32 cellular contexts compared by ENCODE assay signal in genomic region chr13:74101436-74101835, GRCh38. TPM values are rescaled to one million over a fixed set of nuclear protein-coding genes. Genes with fewer than 3 reads are reported as not detected.
DNase-seq lines count a peak whose midpoint lies in the region; ATAC-seq, FAIRE-seq and TF ChIP-seq lines count a peak whose summit lies in the region.
"Had no signal": no experiment of that assay in that cellular context is flagged by ENCODE, and none has a peak within 500 bp of the region (broad histone marks: within the 10 kb centered on the region; RNA-seq: fewer than 3 reads in every experiment).

No MANE protein-coding gene starts in this region.

- no peak for DNase-seq in natural killer cell
- DNase-seq in natural killer cell treated with Interleukin-12 subunit alpha and Interleukin-12 subunit beta and Interleukin-15 and Interleukin-18, amount 100 ng/mL, for 72 hours (ENCODE audit: low spot score) = no peak
- peak; percentile 48 for DNase-seq in OCI-M1 (lab: John Stamatoyannopoulos, UW)
- no peak for DNase-seq in astrocyte (ENCODE audit: low read depth)
- no peak for DNase-seq in NCI-H146 (lab: John Stamatoyannopoulos, UW)
- DNase-seq in NCI-H187 (lab: John Stamatoyannopoulos, UW) = no peak
- DNase-seq in nephron progenitor cell = no peak
- DNase-seq in NCI-H2107 (lab: John Stamatoyannopoulos, UW) = no peak
- DNase-seq: activated CD4-positive, alpha-beta T cell treated with anti-CD3 and anti-CD28 coated beads for 48 hours; activated CD8-positive, alpha-beta memory T cell treated with anti-CD3 and anti-CD28 coated beads for 24 hours; activated gamma-delta T cell; activated T-cell treated with anti-CD3 and anti-CD28 coated beads for 4 hours; body of pancreas; DMS53; glutamatergic neuron; left colon; mammary epithelial cell; NCI-H446 treated with DMSO at 0.1 percent for 48 hours; NCI-H774; right lobe of liver; stimulated activated CD8-positive, alpha-beta memory T cell treated with anti-CD3 and anti-CD28 coated beads, Interleukin-4, amount 100 ng/mL, for 48 hours; stomach had no signal

- no peak overlapping the region for H3K4me3 Mint-ChIP-seq in natural killer cell
- H3K4me3 Mint-ChIP-seq in natural killer cell treated with Interleukin-12 subunit alpha and Interleukin-12 subunit beta and Interleukin-15 and Interleukin-18, amount 100 ng/mL, for 72 hours = no peak overlapping the region
- H3K4me3 Mint-ChIP-seq in astrocyte (ENCODE audit: unreplicated experiment) = no peak overlapping the region
- no peak overlapping the region for H3K4me3 Mint-ChIP-seq in nephron progenitor cell
- H3K4me3 Mint-ChIP-seq: T-helper 1 cell treated with Interleukin-12 subunit alpha and Interleukin-12 subunit beta and Interleukin-4 antibody, amounts not matched to agents 30 μg/mL and 1 μg/mL, for 36 hours had no signal

- intact Hi-C loops in natural killer cell (cut with micrococcal nuclease) = no loop called here

- H3K27ac Mint-ChIP-seq in natural killer cell (peak overlapping the region; percentile 8 to 37), astrocyte (ENCODE audit: unreplicated experiment) (no peak overlapping the region), nephron progenitor cell (no peak overlapping the region)
- peak overlapping the region in 1 of 2 donors; percentile 17 for H3K27ac Mint-ChIP-seq in natural killer cell treated with Interleukin-12 subunit alpha and Interleukin-12 subunit beta and Interleukin-15 and Interleukin-18, amount 100 ng/mL, for 72 hours
- H3K27ac Mint-ChIP-seq: T-helper 1 cell treated with Interleukin-12 subunit alpha and Interleukin-12 subunit beta and Interleukin-4 antibody, amounts not matched to agents 30 μg/mL and 1 μg/mL, for 36 hours had no signal

- H3K4me1 Mint-ChIP-seq in natural killer cell (peaks cover 71 to 82% of the 10 kb centered on the region in 2 donors), astrocyte (ENCODE audit: low read depth, unreplicated experiment) (peaks cover 3% of the 10 kb centered on the region), nephron progenitor cell (peaks cover 4% of the 10 kb centered on the region)
- H3K4me1 Mint-ChIP-seq in natural killer cell treated with Interleukin-12 subunit alpha and Interleukin-12 subunit beta and Interleukin-15 and Interleukin-18, amount 100 ng/mL, for 72 hours (ENCODE audit: low read depth in 2 of 2) = peaks cover 30 to 34% of the 10 kb centered on the region in 2 donors

- peaks cover 0 to 2% of the 10 kb centered on the region in 2 donors for H3K9me3 Mint-ChIP-seq in natural killer cell
- H3K9me3 Mint-ChIP-seq in natural killer cell treated with Interleukin-12 subunit alpha and Interleukin-12 subunit beta and Interleukin-15 and Interleukin-18, amount 100 ng/mL, for 72 hours = peaks cover 6% of the 10 kb centered on the region
- H3K9me3 Mint-ChIP-seq in astrocyte (ENCODE audit: unreplicated experiment) = peaks cover 9% of the 10 kb centered on the region
- peaks cover 20% of the 10 kb centered on the region for H3K9me3 Mint-ChIP-seq in nephron progenitor cell

- no peak overlapping the region for H3K9ac ChIP-seq in astrocyte (ENCODE audit: low read length)
- H3K9ac ChIP-seq: KMS-11 had no signal

- H4K20me1 ChIP-seq in astrocyte (ENCODE audit: insufficient read depth, low read length) = peaks cover 85% of the 10 kb centered on the region

- H3K27me3 ChIP-seq in astrocyte (ENCODE audit: insufficient read depth, low read length) = no peaks in the 10 kb centered on the region
- H3K27me3 ChIP-seq: body of pancreas, neutrophil, right lobe of liver, SJSA1, stomach had no signal

- no peaks in the 10 kb centered on the region for H3K36me3 ChIP-seq in astrocyte (ENCODE audit: insufficient read depth, low read length)
- H3K36me3 ChIP-seq: HAP-1, neutrophil, right lobe of liver, SJSA1, stomach had no signal

- H3K4me2 ChIP-seq in astrocyte (ENCODE audit: low read length) = no peak overlapping the region
- H3K4me2 ChIP-seq: A549, KMS-11 had no signal

- peaks cover 2% of the 10 kb centered on the region for H3K9me3 ChIP-seq in astrocyte (ENCODE audit: insufficient read depth, low read depth, low read length)
- H3K9me3 ChIP-seq: body of pancreas, HAP-1, neutrophil, right lobe of liver, SJSA1, stomach had no signal

- no peak for ATAC-seq in natural killer cell
- ATAC-seq in natural killer cell treated with Interleukin-12 subunit alpha and Interleukin-12 subunit beta and Interleukin-15 and Interleukin-18, amount 100 ng/mL, for 72 hours = no peak
- ATAC-seq: A549, body of pancreas, esophagus mucosa, left colon, right lobe of liver had no signal

- H3K79me2 ChIP-seq in astrocyte (ENCODE audit: insufficient read depth, low read length) = peaks cover 97% of the 10 kb centered on the region

- no peaks in the 10 kb centered on the region for H3K4me1 ChIP-seq in astrocyte (ENCODE audit: insufficient read depth, low read length)

- no peak for TF ChIP-seq CTCF in natural killer cell (IDR thresholded peaks at IDR 0.05)
- no peak for TF ChIP-seq CTCF in astrocyte (IDR thresholded peaks at IDR 0.05; ENCODE audit: insufficient read depth, low read depth, low read length)
- TF ChIP-seq CTCF in nephron progenitor cell (IDR thresholded peaks at IDR 0.05) = no peak

- H3K27ac ChIP-seq in astrocyte (ENCODE audit: low read depth, low read length) = no peak overlapping the region
- H3K27ac ChIP-seq: A549, body of pancreas, KMS-11, neutrophil, right lobe of liver, RWPE1, SJSA1, stomach, VCaP had no signal

- H3K4me3 ChIP-seq in astrocyte (ENCODE audit: insufficient read depth, low read depth, low read length) = no peak overlapping the region
- H3K4me3 ChIP-seq: A549, body of pancreas, HAP-1, right lobe of liver, SJSA1, stomach had no signal

- H3K27me3 Mint-ChIP-seq in natural killer cell (ENCODE audit: low read depth in 2 of 2) (no peaks in the 10 kb centered on the region), astrocyte (ENCODE audit: low read depth, unreplicated experiment) (no peaks in the 10 kb centered on the region), nephron progenitor cell (ENCODE audit: low read depth, poor library complexity) (no peaks in the 10 kb centered on the region)
- no peaks in the 10 kb centered on the region for H3K27me3 Mint-ChIP-seq in natural killer cell treated with Interleukin-12 subunit alpha and Interleukin-12 subunit beta and Interleukin-15 and Interleukin-18, amount 100 ng/mL, for 72 hours

- no peak overlapping the region for H2AFZ ChIP-seq in astrocyte (ENCODE audit: low read depth, low read length)

- H3K36me3 Mint-ChIP-seq in natural killer cell (no peaks in the 10 kb centered on the region), astrocyte (ENCODE audit: low read depth, unreplicated experiment) (no peaks in the 10 kb centered on the region), nephron progenitor cell (ENCODE audit: low read depth) (peaks cover 24% of the 10 kb centered on the region)
- no peaks in the 10 kb centered on the region for H3K36me3 Mint-ChIP-seq in natural killer cell treated with Interleukin-12 subunit alpha and Interleukin-12 subunit beta and Interleukin-15 and Interleukin-18, amount 100 ng/mL, for 72 hours

- peak; percentile 17 for FAIRE-seq in astrocyte (lab: Jason Lieb, UNC)
- FAIRE-seq: A549, urothelium cell line had no signal

RNA-seq across cellular contexts. Expression of gene KLF12, which starts 32.8 kb away (rescaled TPM):
- total RNA-seq in natural killer cell (100 to 1,000 TPM; 104 to 119 (median 108) TPM), astrocyte (25.1 and 25.3 TPM in 2 replicates)
- 10 to 100 TPM; 11.5 to 16.0 TPM for total RNA-seq in natural killer cell treated with Interleukin-12 subunit alpha and Interleukin-12 subunit beta and Interleukin-15 and Interleukin-18, amount 100 ng/mL, for 72 hours

Comparison
In these comparisons a context has a peak if more than half of its experiments do, and no peak if none do; other contexts are left out.
1. H3K27ac Mint-ChIP-seq: peak in natural killer cell (2 of 2); none in astrocyte (single experiment) and nephron progenitor cell (single experiment).